ENCODE assay signal across 25 cellular contexts in the genomic region with DNA sequence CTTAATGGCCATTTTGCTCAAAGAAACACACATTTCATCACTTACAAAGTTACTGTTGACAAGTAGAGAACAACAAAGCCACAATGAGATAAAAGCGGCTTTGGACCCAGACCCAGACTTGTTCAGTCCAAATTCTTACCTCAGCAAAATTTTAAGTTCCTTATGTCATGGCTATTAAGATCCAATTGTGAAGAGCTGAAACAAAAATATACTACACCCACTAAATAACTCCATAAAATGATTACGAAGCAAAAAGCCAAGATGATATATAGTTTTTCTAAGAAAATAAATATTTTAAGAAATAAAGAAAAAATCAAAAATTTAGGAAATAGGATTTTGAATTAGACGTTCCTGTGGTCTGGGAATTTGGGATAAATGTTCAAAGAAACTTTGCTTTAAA.
"Had no signal": no experiment of that assay in that cellular context is flagged by ENCODE, and none has a peak within 500 bp of the region (broad histone marks: within the 10 kb centered on the region; RNA-seq: fewer than 3 reads in every experiment).

No MANE protein-coding gene starts in this region.

- FAIRE-seq: islet of Langerhans, small intestine, urothelium cell line had no signal

- H2AFZ ChIP-seq: neural progenitor cell had no signal

- H3K4me2 ChIP-seq: neural progenitor cell had no signal

- H3K27me3 ChIP-seq: neural progenitor cell, ovary, sigmoid colon, spleen, suprapubic skin, tibial artery, upper lobe of right lung had no signal

- H3K9me3 ChIP-seq: ovary, sigmoid colon, suprapubic skin, thoracic aorta, upper lobe of right lung had no signal

- H3K4me3 ChIP-seq: left ventricle myocardium inferior, lung, neural progenitor cell, ovary, sigmoid colon, spleen, suprapubic skin, thoracic aorta, tibial artery, upper lobe of right lung had no signal

- H3K27ac ChIP-seq: left ventricle myocardium inferior, ovary, sigmoid colon, spleen, suprapubic skin, thoracic aorta, tibial artery, upper lobe of right lung had no signal

- H3K9ac ChIP-seq: neural progenitor cell had no signal

- DNase-seq: hypothalamus; immature natural killer cell; left ventricle myocardium inferior; mesendoderm; naive B cell; natural killer cell; nephron progenitor cell; ovary; retina; right cardiac atrium; sigmoid colon; spleen; stimulated activated CD4-positive, alpha-beta T cell treated with anti-CD3 and anti-CD28 coated beads, Interleukin-4, amount 100 ng/mL, for 24 hours; stimulated activated naive CD4-positive, alpha-beta T cell; tibial artery; trophoblast cell; upper lobe of right lung had no signal

- H3K4me1 ChIP-seq: sigmoid colon, spleen, suprapubic skin, tibial artery, upper lobe of right lung had no signal

- ATAC-seq: natural killer cell; right cardiac atrium; stimulated activated effector memory CD8-positive, alpha-beta T cell treated with anti-CD3 and anti-CD28 coated beads, Interleukin-12 subunit alpha, Interleukin-12 subunit beta, amount 100 ng/mL, for 72 hours; upper lobe of right lung had no signal

- H3K36me3 ChIP-seq: left ventricle myocardium inferior, neural progenitor cell, ovary, sigmoid colon, spleen, suprapubic skin, thoracic aorta, tibial artery, upper lobe of right lung had no signal
